In genomic region chr1:30685796-30686165, GRCh38 we compare ENCODE assay signal across 18 cellular contexts. TPM values are rescaled to one million over a fixed set of nuclear protein-coding genes. Genes with fewer than 3 reads are reported as not detected.
DNase-seq lines count a peak whose midpoint lies in the region; ATAC-seq, FAIRE-seq and TF ChIP-seq lines count a peak whose summit lies in the region.
"Had no signal": no experiment of that assay in that cellular context is flagged by ENCODE, and none has a peak within 500 bp of the region (broad histone marks: within the 10 kb centered on the region; RNA-seq: fewer than 3 reads in every experiment).

No MANE protein-coding gene starts in this region.

- FAIRE-seq in HepG2 (lab: Jason Lieb, UNC) = no peak
- FAIRE-seq: urothelium cell line had no signal

- H3K4me3 ChIP-seq in HepG2 (replicated peaks in 1 of 3; ENCODE audit: insufficient read depth in 1 of 3, low read depth in 2 of 3, low read length in 3 of 3) = peak overlapping the region in 2 of 3 experiments; percentile 35 to 53; a peak in 4 of 6 replicates
- H3K4me3 ChIP-seq in right lobe of liver = peak overlapping the region in 1 of 3 donors; percentile 31
- peak overlapping the region; percentile 26 for H3K4me3 ChIP-seq in ectodermal cell (ENCODE audit: insufficient read depth, low read depth, low read length)
- H3K4me3 ChIP-seq in uterus = no peak overlapping the region
- H3K4me3 ChIP-seq: gastrocnemius medialis had no signal

- no peaks in the 10 kb centered on the region for H3K79me2 ChIP-seq in HepG2 (ENCODE audit: insufficient read depth, low read length)

- TF ChIP-seq CTCF in HepG2 (CRISPR knock-in tag; IDR thresholded peaks at IDR 0.05) (no peak), right lobe of liver (IDR thresholded peaks at IDR 0.05) (no peak), mesothelial cell of epicardium (IDR thresholded peaks at IDR 0.05; ENCODE audit: unreplicated experiment) (no peak), uterus (IDR thresholded peaks at IDR 0.05) (no peak)

- DNase-seq in HepG2 (ENCODE audit: low spot score) (no peak), right lobe of liver (no peak), mesothelial cell of epicardium (ENCODE audit: low spot score in 2 of 2, unreplicated experiment in 2 of 2) (no peak), uterus (peak; percentile 18 to 21), NCI-H187 treated with DMSO at 0.1 percent for 48 hours (lab: John Stamatoyannopoulos, UW) (no peak)
- DNase-seq: DND-41, gastrocnemius medialis, MV-4-11 had no signal

- H3K27ac ChIP-seq in HepG2 (ENCODE audit: extremely low read length, insufficient read depth, low read length) = no peak overlapping the region
- peak overlapping the region in 1 of 3 donors; percentile 43 for H3K27ac ChIP-seq in right lobe of liver
- H3K27ac ChIP-seq in ectodermal cell (ENCODE audit: insufficient read depth, low read depth, low read length, poor library complexity, severe bottlenecking) = peak overlapping the region; percentile 33
- H3K27ac ChIP-seq in uterus = peak overlapping the region; percentile 90
- H3K27ac ChIP-seq: gastrocnemius medialis had no signal

- H3K4me2 ChIP-seq in HepG2 (ENCODE audit: low read depth, low read length) = peak overlapping the region; percentile 65

- no peaks in the 10 kb centered on the region for H3K36me3 Mint-ChIP-seq in mesothelial cell of epicardium
- H3K36me3 Mint-ChIP-seq: immature natural killer cell had no signal

- in situ Hi-C loops in HepG2 (cut with HindIII; ENCODE audit: extremely low pct_ligation_motif_present, low pct_unique_long_range_greater_than_20kb) = loop anchor here (25.0 kb wide), 1 partner anchor 1348 kb away; no protein-coding TSS in a partner anchor

- H3K27ac Mint-ChIP-seq in mesothelial cell of epicardium = no peak overlapping the region
- H3K27ac Mint-ChIP-seq: immature natural killer cell; stimulated activated naive CD8-positive, alpha-beta T cell treated with anti-CD3 and anti-CD28 coated beads, Interleukin-15, Interleukin-2, amounts not matched to agents 100 ng/mL and 50 ng/mL, for 24 hours; T-helper 2 cell treated with Interferon-gamma antibody and Interleukin-4, amounts not matched to agents 5 μg/mL and 100 μg/mL, for 36 hours had no signal

- no peaks in the 10 kb centered on the region for H3K36me3 ChIP-seq in HepG2 (replicated peaks in 1 of 2; ENCODE audit: control insufficient read depth in 1 of 2, insufficient read depth in 2 of 2, low read length in 2 of 2)
- H3K36me3 ChIP-seq in right lobe of liver = no peaks in the 10 kb centered on the region
- no peaks in the 10 kb centered on the region for H3K36me3 ChIP-seq in ectodermal cell (ENCODE audit: control insufficient read depth, insufficient read depth, low read length)
- no peaks in the 10 kb centered on the region for H3K36me3 ChIP-seq in uterus
- H3K36me3 ChIP-seq: gastrocnemius medialis had no signal

- H4K20me1 ChIP-seq in HepG2 (ENCODE audit: insufficient read depth, low read length) = no peaks in the 10 kb centered on the region

- no peaks in the 10 kb centered on the region for H3K9me3 Mint-ChIP-seq in mesothelial cell of epicardium
- H3K9me3 Mint-ChIP-seq: immature natural killer cell; stimulated activated naive CD8-positive, alpha-beta T cell treated with anti-CD3 and anti-CD28 coated beads, Interleukin-15, Interleukin-2, amounts not matched to agents 100 ng/mL and 50 ng/mL, for 24 hours; T-helper 2 cell treated with Interferon-gamma antibody and Interleukin-4, amounts not matched to agents 5 μg/mL and 100 μg/mL, for 36 hours had no signal

- 15% methylated on average over 6 of the region's 11 CpGs for WGBS in HepG2 (ENCODE audit: low lambda C conversion rate)
- WGBS in right lobe of liver (ENCODE audit: insufficient coverage, low coverage, low lambda C conversion rate, missing lambda C conversion rate) = 48% methylated on average over 7 of the region's 11 CpGs
- WGBS in ectodermal cell, 2 experiments = 14 to 19% methylated on average over 11 of the region's 11 CpGs

- BruUV-seq in HepG2 (replicated peaks; lab: Mats Ljungman, UMichigan) = no TSS peak

- no peak overlapping the region for H3K9ac ChIP-seq in HepG2 (ENCODE audit: insufficient read depth, low read depth, low read length)

- peak overlapping the region; percentile 56 for H3K4me3 Mint-ChIP-seq in mesothelial cell of epicardium
- H3K4me3 Mint-ChIP-seq: T-helper 2 cell treated with Interferon-gamma antibody and Interleukin-4, amounts not matched to agents 5 μg/mL and 100 μg/mL, for 36 hours had no signal

- TF ChIP-seq RAD21 in HepG2 (CRISPR knock-in tag; IDR thresholded peaks at IDR 0.05) = no peak

- POLR2A ChIA-PET in HepG2 (lab: Yijun Ruan, JAX) = interaction anchor here (0.7 kb wide), 1 partner anchor 1321 kb away, joined by 3 read pairs; no protein-coding TSS in a partner anchor

- no peak for TF ChIP-seq POLR2A in HepG2 (IDR thresholded peaks at IDR 0.05; ENCODE audit: insufficient read depth in 1 of 2, low read depth in 2 of 2, low read length in 2 of 2)
- no peak for TF ChIP-seq POLR2A in right lobe of liver (IDR thresholded peaks at IDR 0.05)
- no peak for TF ChIP-seq POLR2A in uterus (IDR thresholded peaks at IDR 0.05)

- intact Hi-C loops in HepG2 (cut with micrococcal nuclease; ENCODE audit: unreplicated experiment) = no loop called here
- intact Hi-C loops in right lobe of liver (cut with DNase I) = no loop called here
- intact Hi-C loops in uterus (cut with DNase I; ENCODE audit: low total_unique reads) = no loop called here

- CTCF ChIA-PET in HepG2 (lab: Yijun Ruan, JAX; ENCODE audit: low intra/inter-chr PET ratio, low total read pairs) = no interaction called here

- H3K4me1 ChIP-seq in HepG2 (ENCODE audit: insufficient read depth, low read length) (peaks cover 6% of the 10 kb centered on the region; the same call in 1 of the 2 replicates), right lobe of liver (no peaks in the 10 kb centered on the region), ectodermal cell (ENCODE audit: control insufficient read depth, insufficient read depth, low read length) (peaks cover 23% of the 10 kb centered on the region), uterus (peaks cover 6 to 12% of the 10 kb centered on the region in 2 donors)
- H3K4me1 ChIP-seq: gastrocnemius medialis had no signal

- ATAC-seq in HepG2 (no peak; the same call in 1 of the 3 replicates), right lobe of liver (no peak), GM21367 (IDR thresholded peaks at IDR 0.05; ENCODE audit: unreplicated experiment) (no peak), HG03135 (IDR thresholded peaks at IDR 0.05; ENCODE audit: unreplicated experiment) (no peak)
- ATAC-seq: gastrocnemius medialis had no signal

- peaks cover 7% of the 10 kb centered on the region for H3K4me1 Mint-ChIP-seq in mesothelial cell of epicardium

- H3K27me3 ChIP-seq in HepG2 (ENCODE audit: control insufficient read depth in 1 of 2, insufficient read depth in 2 of 2, low read length in 2 of 2) (peaks cover 1 to 2% of the 10 kb centered on the region in 2 experiments; a peak in 2 of 5 replicates), right lobe of liver (no peaks in the 10 kb centered on the region), ectodermal cell (ENCODE audit: control insufficient read depth, insufficient read depth, low read length, poor library complexity, severe bottlenecking) (peaks cover 15% of the 10 kb centered on the region), uterus (no peaks in the 10 kb centered on the region)

- no peak overlapping the region for H2AFZ ChIP-seq in HepG2 (ENCODE audit: low read length)

- no peak for TF ChIP-seq EP300 in HepG2 (IDR thresholded peaks at IDR 0.05; ENCODE audit: low read depth in 2 of 2, low read length in 2 of 2)
- no peak for TF ChIP-seq EP300 in HepG2 (CRISPR knock-in tag; IDR thresholded peaks at IDR 0.05; ENCODE audit: borderline replicate concordance)

- H3K9me3 ChIP-seq in HepG2 (ENCODE audit: low read length) (no peaks in the 10 kb centered on the region), right lobe of liver (no peaks in the 10 kb centered on the region), ectodermal cell (ENCODE audit: control insufficient read depth, low read length) (no peaks in the 10 kb centered on the region), uterus (no peaks in the 10 kb centered on the region)
- H3K9me3 ChIP-seq: gastrocnemius medialis had no signal

- H3K27me3 Mint-ChIP-seq in mesothelial cell of epicardium (ENCODE audit: low read depth) = peaks cover 68% of the 10 kb centered on the region

TF ChIP-seq in HepG2, 621 proteins besides CTCF, POLR2A, EP300 and RAD21 (continues in another document):
- TF ChIP-seq RFX5 (IDR thresholded peaks at IDR 0.05; ENCODE audit: low read depth, low read length) = no peak
- no peak for TF ChIP-seq ZNF713 (CRISPR knock-in tag; IDR thresholded peaks at IDR 0.05)

RNA-seq across cellular contexts. Expression of gene MATN1, which starts 37.6 kb away (rescaled TPM):
- 0.04 TPM in 1 of 2 replicates, not detected in the other for total RNA-seq in HepG2 (2016; rRNA removed; fragmentation: Illumina TruSeq; extraction: Trizol)
- total RNA-seq in HepG2 (2016; cell fraction: cytosol; rRNA removed; fragmentation: Illumina TruSeq; extraction: Trizol; ENCODE audit: low read depth) = not detected in 2 replicates
- not detected in 2 replicates for total RNA-seq in HepG2 (2016; cell fraction: insoluble cytoplasmic fraction; rRNA removed; fragmentation: Illumina TruSeq; extraction: Trizol)
- total RNA-seq in HepG2 (2016; cell fraction: membrane; rRNA removed; fragmentation: Illumina TruSeq; extraction: Trizol) = not detected in 2 replicates
- not detected in 2 replicates for total RNA-seq in HepG2 (2016; cell fraction: nucleus; rRNA removed; fragmentation: Illumina TruSeq; extraction: Trizol)
- polyA plus RNA-seq in HepG2 (2011; rRNA removed) = 0.03 and 0.05 TPM in 2 replicates
- polyA plus RNA-seq in HepG2 (2011; cell fraction: cytosol; rRNA removed) = 0.11 TPM in 1 of 2 replicates, not detected in the other
- 0.66 and 0.77 TPM in 2 replicates for polyA plus RNA-seq in HepG2 (2011; cell fraction: nucleus; rRNA removed)
- 0.05 TPM in 1 of 2 replicates, not detected in the other for polyA plus RNA-seq in HepG2 (2012)
- polyA plus RNA-seq in HepG2 (2016; cell fraction: cytosol; fragmentation: Illumina TruSeq; extraction: Trizol; ENCODE audit: low read depth) = not detected in 2 replicates
- polyA plus RNA-seq in HepG2 (2016; cell fraction: insoluble cytoplasmic fraction; fragmentation: Illumina TruSeq; extraction: Trizol; ENCODE audit: low read depth) = not detected in 2 replicates
- not detected in 2 replicates for polyA plus RNA-seq in HepG2 (2016; cell fraction: membrane; fragmentation: Illumina TruSeq; extraction: Trizol; ENCODE audit: low read depth)
- polyA plus RNA-seq in HepG2 (2016; cell fraction: nucleus; fragmentation: Illumina TruSeq; extraction: Trizol; ENCODE audit: insufficient read depth, low read depth) = 0.26 TPM in 1 of 2 replicates, not detected in the other
- 0.12 TPM in 1 of 2 replicates, not detected in the other for polyA minus RNA-seq in HepG2 (2011; rRNA and poly(A)+ RNA removed; ENCODE audit: low replicate concordance)
- polyA minus RNA-seq in HepG2 (2011; cell fraction: cytosol; rRNA and poly(A)+ RNA removed) = not detected in 2 replicates
- polyA minus RNA-seq in HepG2 (2011; cell fraction: nucleus; rRNA and poly(A)+ RNA removed) = 0.12 and 0.26 TPM in 2 replicates
- not detected for total RNA-seq in right lobe of liver
- polyA plus RNA-seq in ectodermal cell (2013, experiment 1 of 4) = not detected
- 0.05 TPM for polyA plus RNA-seq in ectodermal cell (2013, experiment 2 of 4)
- polyA plus RNA-seq in ectodermal cell (2013, experiment 3 of 4) = 0.32 TPM
- not detected for polyA plus RNA-seq in ectodermal cell (2013, experiment 4 of 4)
- total RNA-seq in mesothelial cell of epicardium = 4.0 to 5.6 TPM (median 4.9 TPM) in 3 replicates
- total RNA-seq in uterus = 1 to 10 TPM in 1 of 4 donors, under 1 TPM in 1, not detected in 2; 0.46 to 1.7 TPM
- total RNA-seq: A673, epithelial cell of proximal tubule, gastrocnemius medialis had no signal
- polyA plus RNA-seq: immature natural killer cell, liver had no signal

Comparison
In these comparisons a context has a peak if more than half of its experiments do, and no peak if none do; other contexts are left out.
1. DNase-seq: peak in uterus (2 of 2); none in HepG2 (single experiment), right lobe of liver (0 of 3), mesothelial cell of epicardium (0 of 2) and NCI-H187 treated with DMSO at 0.1 percent for 48 hours (single experiment).
2. H3K4me3 ChIP-seq: peak in HepG2 (2 of 3) and ectodermal cell (single experiment); none in uterus (0 of 2).